1 cellular context compared by ENCODE assay signal in genomic region chr20:51553897-51554504, GRCh38.
TF ChIP-seq lines count a peak whose summit lies in the region.

No MANE protein-coding gene starts in this region.

TF ChIP-seq in GM12878, 131 proteins besides CTCF, POLR2A, EP300 and RAD21 (continued from another document):
- TF ChIP-seq BCL3 (IDR thresholded peaks at IDR 0.05; ENCODE audit: borderline replicate concordance, insufficient read depth, low read depth, low read length, poor library complexity, severe bottlenecking): no peak
